In genomic region chr5:68169898-68170297, GRCh38 we compare ENCODE assay signal across 14 cellular contexts. TPM values are rescaled to one million over a fixed set of nuclear protein-coding genes. Genes with fewer than 3 reads are reported as not detected.
DNase-seq lines count a peak whose midpoint lies in the region; ATAC-seq and TF ChIP-seq lines count a peak whose summit lies in the region.
"Had no signal": no experiment of that assay in that cellular context is flagged by ENCODE, and none has a peak within 500 bp of the region (broad histone marks: within the 10 kb centered on the region; RNA-seq: fewer than 3 reads in every experiment).

No MANE protein-coding gene starts in this region.

- no peak overlapping the region for H3K27ac Mint-ChIP-seq in activated CD4-positive, alpha-beta memory T cell treated with anti-CD3 and anti-CD28 coated beads, Interleukin-2, amount 10 ng/mL, durations not matched to agents 7 days and 5 days
- H3K27ac Mint-ChIP-seq: WTC11 had no signal

- no peaks in the 10 kb centered on the region for H3K9me3 Mint-ChIP-seq in activated CD4-positive, alpha-beta memory T cell treated with anti-CD3 and anti-CD28 coated beads, Interleukin-2, amount 10 ng/mL, durations not matched to agents 7 days and 5 days
- H3K9me3 Mint-ChIP-seq: WTC11 had no signal

- POLR2A ChIA-PET in activated CD4-positive, alpha-beta memory T cell treated with anti-CD3 and anti-CD28 coated beads, Interleukin-2, amount 10 ng/mL, durations not matched to agents 7 days and 5 days (lab: Charles Lee) = no interaction called here

- H3K4me1 ChIP-seq in muscle layer of duodenum (ENCODE audit: control insufficient read depth in 1 of 2, insufficient read depth in 2 of 2, low read length in 2 of 2) (peaks cover 0 to 7% of the 10 kb centered on the region in 2 donors), stomach smooth muscle (ENCODE audit: control insufficient read depth, insufficient read depth, low read length) (peaks cover 16% of the 10 kb centered on the region)
- H3K4me1 ChIP-seq: BLaER1 treated with 17β-estradiol and CSF1 and Interleukin-3, amounts not matched to agents 10 nM and 100 nM had no signal

- H3K27me3 Mint-ChIP-seq in activated CD4-positive, alpha-beta memory T cell treated with anti-CD3 and anti-CD28 coated beads, Interleukin-2, amount 10 ng/mL, durations not matched to agents 7 days and 5 days = no peaks in the 10 kb centered on the region

- CTCF ChIA-PET in activated CD4-positive, alpha-beta memory T cell treated with anti-CD3 and anti-CD28 coated beads, Interleukin-2, amount 10 ng/mL, durations not matched to agents 7 days and 5 days (lab: Charles Lee) = no interaction called here

- H3K36me3 ChIP-seq in muscle layer of duodenum (ENCODE audit: control insufficient read depth in 1 of 2, insufficient read depth in 2 of 2, low read length in 2 of 2) (no peaks in the 10 kb centered on the region), stomach smooth muscle (ENCODE audit: control insufficient read depth in 2 of 2, insufficient read depth in 2 of 2, low read length in 2 of 2) (no peaks in the 10 kb centered on the region)
- H3K36me3 ChIP-seq: BLaER1 treated with 17β-estradiol and CSF1 and Interleukin-3, amounts not matched to agents 10 nM and 100 nM had no signal

- H3K4me1 Mint-ChIP-seq in activated CD4-positive, alpha-beta memory T cell treated with anti-CD3 and anti-CD28 coated beads, Interleukin-2, amount 10 ng/mL, durations not matched to agents 7 days and 5 days = no peaks in the 10 kb centered on the region

- DNase-seq in fibroblast of mammary gland (ENCODE audit: low read depth) (peak; percentile 28), dedifferentiated amniotic fluid mesenchymal stem cell (ENCODE audit: extremely low spot score) (no peak), NCI-H1092 treated with DMSO at 0.1 percent for 48 hours (lab: John Stamatoyannopoulos, UW) (no peak)
- DNase-seq in activated CD4-positive, alpha-beta memory T cell treated with anti-CD3 and anti-CD28 coated beads, Interleukin-2, amount 10 ng/mL, durations not matched to agents 7 days and 5 days = no peak
- DNase-seq: activated gamma-delta T cell; DMS79; stimulated activated CD4-positive, alpha-beta T cell treated with anti-CD3 and anti-CD28 coated beads, Interleukin-2, amount 100 ng/mL, for 24 hours; stimulated activated CD8-positive, alpha-beta memory T cell treated with anti-CD3 and anti-CD28 coated beads, Interleukin-4, amount 100 ng/mL, for 48 hours had no signal

- no peak for ATAC-seq in GM19035 (IDR thresholded peaks at IDR 0.05; ENCODE audit: unreplicated experiment)
- ATAC-seq: WTC11 had no signal

- H3K4me3 ChIP-seq in fibroblast of mammary gland (ENCODE audit: control insufficient read depth, low read depth, low read length) (no peak overlapping the region), muscle layer of duodenum (ENCODE audit: low read depth in 1 of 2, low read length in 2 of 2) (no peak overlapping the region), stomach smooth muscle (ENCODE audit: low read length in 2 of 2) (no peak overlapping the region)
- H3K4me3 ChIP-seq: BLaER1 treated with 17β-estradiol and CSF1 and Interleukin-3, amounts not matched to agents 10 nM and 100 nM had no signal

- H3K27me3 ChIP-seq in muscle layer of duodenum (ENCODE audit: low read depth, low read length) (no peaks in the 10 kb centered on the region), stomach smooth muscle (ENCODE audit: control insufficient read depth in 1 of 2, insufficient read depth in 2 of 2, low read length in 2 of 2) (no peaks in the 10 kb centered on the region)
- H3K27me3 ChIP-seq: BLaER1 treated with 17β-estradiol and CSF1 and Interleukin-3, amounts not matched to agents 10 nM and 100 nM had no signal

- H3K9me3 ChIP-seq in muscle layer of duodenum (ENCODE audit: control insufficient read depth in 1 of 2, low read length in 2 of 2) = no peaks in the 10 kb centered on the region
- H3K9me3 ChIP-seq in stomach smooth muscle (ENCODE audit: control insufficient read depth in 2 of 2, low read length in 2 of 2) = no peaks in the 10 kb centered on the region
- H3K9me3 ChIP-seq: BLaER1 treated with 17β-estradiol and CSF1 and Interleukin-3, amounts not matched to agents 10 nM and 100 nM had no signal

- TF ChIP-seq CTCF in fibroblast of mammary gland (conservative IDR thresholded peaks at IDR 0.05; ENCODE audit: control insufficient read depth, insufficient read depth, low read depth, low read length) = no peak

- H3K36me3 Mint-ChIP-seq in activated CD4-positive, alpha-beta memory T cell treated with anti-CD3 and anti-CD28 coated beads, Interleukin-2, amount 10 ng/mL, durations not matched to agents 7 days and 5 days (ENCODE audit: low read depth) = no peaks in the 10 kb centered on the region
- H3K36me3 Mint-ChIP-seq: WTC11 had no signal

- H3K9ac ChIP-seq in stomach smooth muscle (ENCODE audit: low read length in 2 of 2) = no peak overlapping the region
- H3K9ac ChIP-seq: BLaER1 treated with 17β-estradiol and CSF1 and Interleukin-3, amounts not matched to agents 10 nM and 100 nM had no signal

- peak overlapping the region; percentile 49 for H3K27ac ChIP-seq in adipose tissue (ENCODE audit: low read depth, low read length)
- peak overlapping the region; percentile 19 for H3K27ac ChIP-seq in muscle layer of duodenum (ENCODE audit: low read length)
- H3K27ac ChIP-seq in stomach smooth muscle (ENCODE audit: low read length) = peak overlapping the region; percentile 1
- H3K27ac ChIP-seq: BLaER1 treated with 17β-estradiol and CSF1 and Interleukin-3, amounts not matched to agents 10 nM and 100 nM had no signal

- WGBS in adipose tissue, 3 donors = 42 to 74% (median 45%) methylated on average over 1 of the region's 1 CpG

- no peak overlapping the region for H3K4me3 Mint-ChIP-seq in activated CD4-positive, alpha-beta memory T cell treated with anti-CD3 and anti-CD28 coated beads, Interleukin-2, amount 10 ng/mL, durations not matched to agents 7 days and 5 days
- H3K4me3 Mint-ChIP-seq: WTC11 had no signal

RNA-seq across cellular contexts. Expression of gene PIK3R1, which starts 45.7 kb away (rescaled TPM):
- 10 to 100 TPM; 12.1 to 58.9 (median 41.0) TPM for polyA plus RNA-seq in adipose tissue
- 10 to 100 TPM; 83.1 to 86.4 TPM for total RNA-seq in activated CD4-positive, alpha-beta memory T cell treated with anti-CD3 and anti-CD28 coated beads, Interleukin-2, amount 10 ng/mL, durations not matched to agents 7 days and 5 days
